ENCODE assay signal across 1 cellular context in genomic region chr11:67640021-67640757, GRCh38.
TF ChIP-seq lines count a peak whose summit lies in the region.

No MANE protein-coding gene starts in this region.

TF ChIP-seq in HepG2, 621 proteins besides CTCF, POLR2A, EP300 and RAD21 (continued from another document and continues in another):
- TF ChIP-seq ZFP36 (IDR thresholded peaks at IDR 0.05; ENCODE audit: borderline replicate concordance, low read depth, low read length, partially characterized antibody) (no peak), SAFB2 (CRISPR knock-in tag; IDR thresholded peaks at IDR 0.05; ENCODE audit: borderline replicate concordance, low read depth) (no peak), DZIP1 (CRISPR knock-in tag; IDR thresholded peaks at IDR 0.05) (no peak), HMG20B (CRISPR knock-in tag; conservative IDR thresholded peaks at IDR 0.05) (no peak), ZNF44 (CRISPR knock-in tag; IDR thresholded peaks at IDR 0.05) (no peak), ZNF687 (CRISPR knock-in tag; IDR thresholded peaks at IDR 0.05) (peak; percentile 86), PHF5A (CRISPR knock-in tag; IDR thresholded peaks at IDR 0.05; ENCODE audit: low read depth, unreplicated experiment) (no peak), ZNF790 (CRISPR knock-in tag; IDR thresholded peaks at IDR 0.05; ENCODE audit: borderline replicate concordance) (no peak), GRHL1 (CRISPR knock-in tag; conservative IDR thresholded peaks at IDR 0.05) (no peak), RCOR2 (CRISPR knock-in tag; IDR thresholded peaks at IDR 0.05) (no peak), MIER2 (CRISPR knock-in tag; IDR thresholded peaks at IDR 0.05) (no peak), PBX3 (CRISPR knock-in tag; IDR thresholded peaks at IDR 0.05; ENCODE audit: borderline replicate concordance) (no peak), BHLHE40 (IDR thresholded peaks at IDR 0.05; ENCODE audit: low read length) (peak; percentile 83), REPIN1 (CRISPR knock-in tag; IDR thresholded peaks at IDR 0.05; ENCODE audit: borderline replicate concordance, low read depth) (no peak), KLF9 (CRISPR knock-in tag; IDR thresholded peaks at IDR 0.05; ENCODE audit: low read depth) (no peak), ZNF629 (CRISPR knock-in tag; conservative IDR thresholded peaks at IDR 0.05) (no peak), ZNF761 (CRISPR knock-in tag; conservative IDR thresholded peaks at IDR 0.05) (no peak), ZNF558 (CRISPR knock-in tag; IDR thresholded peaks at IDR 0.05; ENCODE audit: borderline replicate concordance) (no peak), ZNF674 (CRISPR knock-in tag; IDR thresholded peaks at IDR 0.05; ENCODE audit: low read depth) (no peak), PHB2 (IDR thresholded peaks at IDR 0.05; ENCODE audit: partially characterized antibody) (no peak), ZHX2 (IDR thresholded peaks at IDR 0.05; ENCODE audit: low read depth) (no peak), ZHX2 (CRISPR knock-in tag; IDR thresholded peaks at IDR 0.05; ENCODE audit: borderline replicate concordance) (no peak), ZSCAN5A (CRISPR knock-in tag; IDR thresholded peaks at IDR 0.05; ENCODE audit: borderline replicate concordance) (no peak), ZBTB34 (CRISPR knock-in tag; IDR thresholded peaks at IDR 0.05) (no peak), ZNF619 (CRISPR knock-in tag; IDR thresholded peaks at IDR 0.05) (no peak), ATF4 (CRISPR knock-in tag; IDR thresholded peaks at IDR 0.05) (no peak), ZNF468 (CRISPR knock-in tag; IDR thresholded peaks at IDR 0.05) (peak; percentile 43; the same call in 1 of the 2 replicates), SALL1 (CRISPR knock-in tag; IDR thresholded peaks at IDR 0.05) (peak; percentile 67), ZBTB42 (CRISPR knock-in tag; IDR thresholded peaks at IDR 0.05) (0 out of 2 replicates have a peak, but pooled peaks have one; percentile 27), ZNF136 (CRISPR knock-in tag; IDR thresholded peaks at IDR 0.05; ENCODE audit: low read depth) (no peak), ZFP41 (CRISPR knock-in tag; IDR thresholded peaks at IDR 0.05; ENCODE audit: borderline replicate concordance) (no peak), ZNF816 (CRISPR knock-in tag; IDR thresholded peaks at IDR 0.05; ENCODE audit: borderline replicate concordance) (no peak), MBNL3 (CRISPR knock-in tag; conservative IDR thresholded peaks at IDR 0.05) (no peak), SP5 (CRISPR knock-in tag; IDR thresholded peaks at IDR 0.05; ENCODE audit: borderline replicate concordance, low read depth) (no peak), HNRNPK (IDR thresholded peaks at IDR 0.05; ENCODE audit: low read depth, low read length, poor library complexity, severe bottlenecking) (no peak)
- TF ChIP-seq, protein P1, sequence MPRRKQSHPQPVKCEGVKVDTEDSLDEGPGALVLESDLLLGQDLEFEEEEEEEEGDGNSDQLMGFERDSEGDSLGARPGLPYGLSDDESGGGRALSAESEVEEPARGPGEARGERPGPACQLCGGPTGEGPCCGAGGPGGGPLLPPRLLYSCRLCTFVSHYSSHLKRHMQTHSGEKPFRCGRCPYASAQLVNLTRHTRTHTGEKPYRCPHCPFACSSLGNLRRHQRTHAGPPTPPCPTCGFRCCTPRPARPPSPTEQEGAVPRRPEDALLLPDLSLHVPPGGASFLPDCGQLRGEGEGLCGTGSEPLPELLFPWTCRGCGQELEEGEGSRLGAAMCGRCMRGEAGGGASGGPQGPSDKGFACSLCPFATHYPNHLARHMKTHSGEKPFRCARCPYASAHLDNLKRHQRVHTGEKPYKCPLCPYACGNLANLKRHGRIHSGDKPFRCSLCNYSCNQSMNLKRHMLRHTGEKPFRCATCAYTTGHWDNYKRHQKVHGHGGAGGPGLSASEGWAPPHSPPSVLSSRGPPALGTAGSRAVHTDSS (CRISPR knock-in tag; conservative IDR thresholded peaks at IDR 0.05): no peak
- TF ChIP-seq, protein P2, sequence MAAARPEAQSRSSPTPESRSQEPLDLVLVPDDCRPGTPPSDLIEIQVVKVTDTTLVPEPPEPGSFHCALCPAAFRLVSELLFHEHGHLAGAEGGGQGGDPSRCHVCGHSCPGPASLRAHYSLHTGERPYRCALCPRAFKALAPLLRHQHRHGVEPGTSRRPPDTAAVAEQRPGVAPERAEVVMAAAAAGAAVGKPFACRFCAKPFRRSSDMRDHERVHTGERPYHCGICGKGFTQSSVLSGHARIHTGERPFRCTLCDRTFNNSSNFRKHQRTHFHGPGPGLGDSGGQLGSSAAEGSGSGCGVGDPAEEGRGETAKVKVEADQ (CRISPR knock-in tag; IDR thresholded peaks at IDR 0.05; ENCODE audit: borderline replicate concordance): no peak
